In the genomic region with DNA sequence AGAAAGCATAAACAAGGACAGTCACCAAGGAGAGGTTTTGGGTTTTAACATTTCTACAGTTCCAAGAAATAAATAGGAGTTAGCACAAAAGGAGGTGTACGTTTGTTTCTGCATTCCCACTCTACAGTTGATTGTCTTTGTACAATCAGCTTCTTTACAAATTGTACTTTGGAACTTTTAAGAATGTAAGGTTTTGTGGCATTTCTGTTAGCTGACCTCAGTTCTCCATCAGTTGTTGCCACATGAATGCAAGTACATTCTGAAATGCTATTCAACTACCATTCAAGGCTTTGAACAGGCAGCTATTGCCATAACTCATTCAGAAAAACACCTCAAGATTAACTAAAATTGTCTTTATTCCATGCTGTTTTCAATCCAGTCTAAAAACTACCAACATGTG, we compare ENCODE assay signal across 26 cellular contexts.
"Had no signal": no experiment of that assay in that cellular context is flagged by ENCODE, and none has a peak within 500 bp of the region (broad histone marks: within the 10 kb centered on the region; RNA-seq: fewer than 3 reads in every experiment).

No MANE protein-coding gene starts in this region.

- H3K4me1 ChIP-seq: left ventricle myocardium inferior, sigmoid colon, uterus had no signal

- H3K9me3 ChIP-seq: left ventricle myocardium inferior, mucosa of descending colon, ovary, sigmoid colon, tibial nerve, uterus had no signal

- H3K36me3 ChIP-seq: left ventricle myocardium inferior, ovary, sigmoid colon, uterus had no signal

- H3K9me3 Mint-ChIP-seq: natural killer cell treated with Interleukin-12 subunit alpha and Interleukin-12 subunit beta and Interleukin-15 and Interleukin-18, amount 100 ng/mL, for 72 hours; stimulated activated memory B cell treated with anti-CD40 and anti-IgM and Interleukin-4, amounts not matched to agents 10 μg/mL and 1 μg/mL and 100 μg/mL, for 72 hours had no signal

- H3K27me3 Mint-ChIP-seq: naive thymus-derived CD4-positive, alpha-beta T cell; progenitor cell of endocrine pancreas; stimulated activated memory B cell treated with anti-CD40 and anti-IgM and Interleukin-4, amounts not matched to agents 10 μg/mL and 1 μg/mL and 100 μg/mL, for 72 hours; stimulated activated naive CD8-positive, alpha-beta T cell treated with anti-CD3 and anti-CD28 coated beads, Interleukin-15, amount 100 ng/mL, for 72 hours; type B pancreatic cell had no signal

- DNase-seq: hypothalamus; immature natural killer cell; left ventricle myocardium inferior; midbrain; mucosa of descending colon; naive thymus-derived CD4-positive, alpha-beta T cell; ovary; retina; right cardiac atrium; sigmoid colon; stimulated activated CD4-positive, alpha-beta T cell treated with anti-CD3 and anti-CD28 coated beads, Interleukin-1b, Interleukin-23, amount 100 ng/mL, for 48 hours; stimulated activated CD4-positive, alpha-beta T cell treated with anti-CD3 and anti-CD28 coated beads, Interleukin-2, amount 100 ng/mL, for 48 hours; stimulated activated CD4-positive, alpha-beta T cell treated with anti-CD3 and anti-CD28 coated beads, Interleukin-4, amount 100 ng/mL, for 4 hours; stimulated activated CD8-positive, alpha-beta memory T cell treated with anti-CD3 and anti-CD28 coated beads, Interleukin-4, amount 100 ng/mL, for 48 hours; stimulated activated naive CD4-positive, alpha-beta T cell treated with Interleukin-2 at 50 U/mL for 16 hours; stimulated activated naive CD8-positive, alpha-beta T cell treated with anti-CD3 and anti-CD28 coated beads, Interleukin-15, amount 100 ng/mL, for 72 hours; substantia nigra; uterus had no signal

- H3K4me1 Mint-ChIP-seq: immature natural killer cell; naive thymus-derived CD4-positive, alpha-beta T cell; stimulated activated naive CD8-positive, alpha-beta T cell treated with anti-CD3 and anti-CD28 coated beads, Interleukin-15, amount 100 ng/mL, for 72 hours had no signal

- H3K36me3 Mint-ChIP-seq: immature natural killer cell; natural killer cell treated with Interleukin-12 subunit alpha and Interleukin-12 subunit beta and Interleukin-15 and Interleukin-18, amount 100 ng/mL, for 72 hours; type B pancreatic cell had no signal

- H3K4me2 ChIP-seq: smooth muscle cell had no signal

- H3K27ac ChIP-seq: left ventricle myocardium inferior, ovary, sigmoid colon, tibial nerve, uterus had no signal

- H3K4me3 Mint-ChIP-seq: immature natural killer cell; naive thymus-derived CD4-positive, alpha-beta T cell; natural killer cell treated with Interleukin-12 subunit alpha and Interleukin-12 subunit beta and Interleukin-15 and Interleukin-18, amount 100 ng/mL, for 72 hours; stimulated activated memory B cell treated with anti-CD40 and anti-IgM and Interleukin-4, amounts not matched to agents 10 μg/mL and 1 μg/mL and 100 μg/mL, for 72 hours; stimulated activated naive CD8-positive, alpha-beta T cell treated with anti-CD3 and anti-CD28 coated beads, Interleukin-15, amount 100 ng/mL, for 72 hours; type B pancreatic cell had no signal

- H3K27me3 ChIP-seq: ovary, sigmoid colon, tibial nerve, uterus had no signal

- ATAC-seq: mucosa of descending colon; naive thymus-derived CD4-positive, alpha-beta T cell; natural killer cell treated with Interleukin-12 subunit alpha and Interleukin-12 subunit beta and Interleukin-15 and Interleukin-18, amount 100 ng/mL, for 72 hours; right cardiac atrium; stimulated activated memory B cell treated with anti-CD40 and anti-IgM and Interleukin-4, amounts not matched to agents 10 μg/mL and 1 μg/mL and 100 μg/mL, for 72 hours; stimulated activated naive CD8-positive, alpha-beta T cell treated with anti-CD3 and anti-CD28 coated beads, Interleukin-15, amount 100 ng/mL, for 72 hours had no signal

- H3K27ac Mint-ChIP-seq: immature natural killer cell; naive thymus-derived CD4-positive, alpha-beta T cell; natural killer cell treated with Interleukin-12 subunit alpha and Interleukin-12 subunit beta and Interleukin-15 and Interleukin-18, amount 100 ng/mL, for 72 hours; progenitor cell of endocrine pancreas; stimulated activated memory B cell treated with anti-CD40 and anti-IgM and Interleukin-4, amounts not matched to agents 10 μg/mL and 1 μg/mL and 100 μg/mL, for 72 hours; stimulated activated naive CD8-positive, alpha-beta T cell treated with anti-CD3 and anti-CD28 coated beads, Interleukin-15, amount 100 ng/mL, for 72 hours; type B pancreatic cell had no signal

- FAIRE-seq: islet of Langerhans had no signal

- H3K4me3 ChIP-seq: left ventricle myocardium inferior, lung, mucosa of descending colon, ovary, sigmoid colon, smooth muscle cell, tibial nerve, uterus had no signal
